Comparison of ENCODE assay signal across 1 cellular context in the genomic region with DNA sequence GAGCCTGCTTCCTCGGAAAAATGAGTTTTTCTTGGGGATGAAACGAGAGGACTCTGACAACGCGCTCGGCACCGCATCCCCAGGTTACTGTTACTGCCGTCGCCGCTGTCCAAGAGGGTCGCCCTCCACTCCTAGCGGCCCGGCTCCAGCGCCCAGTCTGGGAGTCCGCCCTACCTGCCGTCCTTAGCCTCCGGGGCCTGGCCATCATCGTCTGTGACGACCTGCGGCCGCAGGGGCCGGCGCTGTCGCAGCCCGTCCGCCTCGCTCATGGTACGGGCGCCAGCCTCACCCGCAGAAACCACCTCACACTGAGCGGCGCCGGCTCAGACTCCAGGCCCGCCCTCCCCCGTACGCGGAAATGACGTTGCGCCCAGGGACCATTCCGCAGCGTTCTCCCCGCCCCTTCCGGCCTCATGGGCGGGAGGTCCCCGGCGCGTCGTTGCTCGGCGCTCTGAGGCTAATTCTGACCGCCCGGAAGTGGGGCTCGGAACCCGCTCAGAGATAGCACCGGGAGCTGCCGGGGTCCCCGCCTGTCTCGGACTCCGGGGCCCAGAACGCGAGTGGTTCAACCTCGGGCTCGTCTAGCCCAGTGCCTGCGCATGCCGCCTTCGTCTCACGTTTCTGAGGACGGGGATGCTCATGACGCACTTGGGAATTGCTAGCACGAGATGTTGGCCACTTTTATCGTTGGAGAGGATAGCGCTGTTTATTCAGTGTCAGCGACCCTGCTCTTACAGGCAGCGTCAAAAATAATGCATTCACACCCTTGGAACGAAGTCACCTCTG.
A peak's percentile ranks its signal among the peaks of the same experiment; 100 is the strongest.
TF ChIP-seq lines count a peak whose summit lies in the region.

APMAP (minus strand) TSS at position 332 of the 786 bp plus-strand sequence; CDS start at position 269, 63 bp downstream.

TF ChIP-seq in HepG2, 621 proteins besides CTCF, POLR2A, EP300 and RAD21 (continued from another document and continues in another):
- TF ChIP-seq ZNF646 (CRISPR knock-in tag; IDR thresholded peaks at IDR 0.05) (0 out of 2 replicates have a peak, but pooled peaks have one; percentile 33), ZNF768 (CRISPR knock-in tag; IDR thresholded peaks at IDR 0.05) (peak; percentile 86; the same call in 1 of the 2 replicates), MXI1 (IDR thresholded peaks at IDR 0.05; ENCODE audit: borderline replicate concordance, low read depth, low read length) (peak; percentile 83; the same call in 1 of the 3 replicates), ZNF839 (CRISPR knock-in tag; IDR thresholded peaks at IDR 0.05; ENCODE audit: borderline replicate concordance) (peak; percentile 75; the same call in 1 of the 2 replicates), GZF1 (CRISPR knock-in tag; IDR thresholded peaks at IDR 0.05) (0 out of 2 replicates have a peak, but pooled peaks have one; percentile 81), MEF2D (CRISPR knock-in tag; IDR thresholded peaks at IDR 0.05) (peak; percentile 92), NR2C2 (CRISPR knock-in tag; IDR thresholded peaks at IDR 0.05; ENCODE audit: borderline replicate concordance) (peak; percentile 80; the same call in 1 of the 2 replicates), SRSF1 (optimal IDR thresholded peaks at IDR 0.05; ENCODE audit: low read depth, low read length) (no peak), ZC3H4 (CRISPR knock-in tag; IDR thresholded peaks at IDR 0.05; ENCODE audit: borderline replicate concordance) (peak; percentile 70; the same call in 1 of the 2 replicates), ZFP1 (CRISPR knock-in tag; IDR thresholded peaks at IDR 0.05) (peak; percentile 72; the same call in 1 of the 2 replicates), ZSCAN21 (CRISPR knock-in tag; IDR thresholded peaks at IDR 0.05; ENCODE audit: borderline replicate concordance) (peak; percentile 99), TARDBP (CRISPR knock-in tag; IDR thresholded peaks at IDR 0.05) (peak; percentile 98), NR2F2 (IDR thresholded peaks at IDR 0.05; ENCODE audit: borderline replicate concordance, low read depth) (peak; percentile 22; the same call in 1 of the 2 replicates), HOXD1 (CRISPR knock-in tag; IDR thresholded peaks at IDR 0.05) (peak; percentile 97), ZNF329 (CRISPR knock-in tag; IDR thresholded peaks at IDR 0.05; ENCODE audit: low read depth) (no peak; the same call in none of the 2 replicates), CREM (IDR thresholded peaks at IDR 0.05) (peak; percentile 97), CREM (CRISPR knock-in tag; IDR thresholded peaks at IDR 0.05) (peak; percentile 75; the same call in 1 of the 2 replicates), CBX5 (CRISPR knock-in tag; IDR thresholded peaks at IDR 0.05; ENCODE audit: borderline replicate concordance) (peak; percentile 65; the same call in 1 of the 2 replicates), RFX5 (IDR thresholded peaks at IDR 0.05; ENCODE audit: low read depth, low read length) (peak; percentile 70; the same call in 1 of the 2 replicates), FOXA1 (IDR thresholded peaks at IDR 0.05) (no peak), FOXA1 (CRISPR knock-in tag; IDR thresholded peaks at IDR 0.05) (peak; percentile 16; the same call in 1 of the 2 replicates), ZNF788 (CRISPR knock-in tag; IDR thresholded peaks at IDR 0.05; ENCODE audit: borderline replicate concordance) (peak; percentile 95; the same call in 1 of the 2 replicates), SSRP1 (CRISPR knock-in tag; IDR thresholded peaks at IDR 0.05) (no peak), ZSCAN30 (CRISPR knock-in tag; IDR thresholded peaks at IDR 0.05) (peak; percentile 82; the same call in 1 of the 2 replicates), ZNF766 (CRISPR knock-in tag; IDR thresholded peaks at IDR 0.05; ENCODE audit: borderline replicate concordance) (peak; percentile 98), GABPB1 (CRISPR knock-in tag; IDR thresholded peaks at IDR 0.05) (peak; percentile 100), SMYD3 (CRISPR knock-in tag; IDR thresholded peaks at IDR 0.05) (peak; percentile 94), HDAC2 (CRISPR knock-in tag; IDR thresholded peaks at IDR 0.05) (peak; percentile 85), MEIS1 (CRISPR knock-in tag; IDR thresholded peaks at IDR 0.05; ENCODE audit: borderline replicate concordance) (peak; percentile 86; the same call in 1 of the 2 replicates), TBX3 (IDR thresholded peaks at IDR 0.05; ENCODE audit: borderline replicate concordance) (0 out of 2 replicates have a peak, but pooled peaks have one; percentile 10), PHF21A (CRISPR knock-in tag; IDR thresholded peaks at IDR 0.05) (peak; percentile 92), KDM5A (IDR thresholded peaks at IDR 0.05; ENCODE audit: borderline replicate concordance, low read length) (no peak; the same call in 1 of the 2 replicates), ZNF792 (CRISPR knock-in tag; IDR thresholded peaks at IDR 0.05) (peak; percentile 98), RBAK (CRISPR knock-in tag; IDR thresholded peaks at IDR 0.05) (0 out of 2 replicates have a peak, but pooled peaks have one; percentile 24), MED13 (CRISPR knock-in tag; IDR thresholded peaks at IDR 0.05) (peak; percentile 86; the same call in 1 of the 2 replicates), ZNF207 (IDR thresholded peaks at IDR 0.05; ENCODE audit: borderline replicate concordance) (no peak), TMF1 (CRISPR knock-in tag; IDR thresholded peaks at IDR 0.05; ENCODE audit: low read depth) (peak; percentile 98; the same call in 1 of the 2 replicates), ARNT (IDR thresholded peaks at IDR 0.05) (no peak), ATAD3A (CRISPR knock-in tag; IDR thresholded peaks at IDR 0.05) (no peak), SMAD9 (CRISPR knock-in tag; IDR thresholded peaks at IDR 0.05) (peak; percentile 91; the same call in 1 of the 2 replicates)
- TF ChIP-seq, protein P1, sequence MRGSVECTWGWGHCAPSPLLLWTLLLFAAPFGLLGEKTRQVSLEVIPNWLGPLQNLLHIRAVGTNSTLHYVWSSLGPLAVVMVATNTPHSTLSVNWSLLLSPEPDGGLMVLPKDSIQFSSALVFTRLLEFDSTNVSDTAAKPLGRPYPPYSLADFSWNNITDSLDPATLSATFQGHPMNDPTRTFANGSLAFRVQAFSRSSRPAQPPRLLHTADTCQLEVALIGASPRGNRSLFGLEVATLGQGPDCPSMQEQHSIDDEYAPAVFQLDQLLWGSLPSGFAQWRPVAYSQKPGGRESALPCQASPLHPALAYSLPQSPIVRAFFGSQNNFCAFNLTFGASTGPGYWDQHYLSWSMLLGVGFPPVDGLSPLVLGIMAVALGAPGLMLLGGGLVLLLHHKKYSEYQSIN (CRISPR knock-in tag; IDR thresholded peaks at IDR 0.05; ENCODE audit: borderline replicate concordance), result no peak
- TF ChIP-seq, protein P2, sequence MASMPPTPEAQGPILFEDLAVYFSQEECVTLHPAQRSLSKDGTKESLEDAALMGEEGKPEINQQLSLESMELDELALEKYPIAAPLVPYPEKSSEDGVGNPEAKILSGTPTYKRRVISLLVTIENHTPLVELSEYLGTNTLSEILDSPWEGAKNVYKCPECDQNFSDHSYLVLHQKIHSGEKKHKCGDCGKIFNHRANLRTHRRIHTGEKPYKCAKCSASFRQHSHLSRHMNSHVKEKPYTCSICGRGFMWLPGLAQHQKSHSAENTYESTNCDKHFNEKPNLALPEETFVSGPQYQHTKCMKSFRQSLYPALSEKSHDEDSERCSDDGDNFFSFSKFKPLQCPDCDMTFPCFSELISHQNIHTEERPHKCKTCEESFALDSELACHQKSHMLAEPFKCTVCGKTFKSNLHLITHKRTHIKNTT (CRISPR knock-in tag; IDR thresholded peaks at IDR 0.05), result 0 out of 2 replicates have a peak, but pooled peaks have one; percentile 88
- TF ChIP-seq, protein P3, sequence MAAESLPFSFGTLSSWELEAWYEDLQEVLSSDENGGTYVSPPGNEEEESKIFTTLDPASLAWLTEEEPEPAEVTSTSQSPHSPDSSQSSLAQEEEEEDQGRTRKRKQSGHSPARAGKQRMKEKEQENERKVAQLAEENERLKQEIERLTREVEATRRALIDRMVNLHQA (CRISPR knock-in tag; IDR thresholded peaks at IDR 0.05), result no peak
- TF ChIP-seq, protein P4, sequence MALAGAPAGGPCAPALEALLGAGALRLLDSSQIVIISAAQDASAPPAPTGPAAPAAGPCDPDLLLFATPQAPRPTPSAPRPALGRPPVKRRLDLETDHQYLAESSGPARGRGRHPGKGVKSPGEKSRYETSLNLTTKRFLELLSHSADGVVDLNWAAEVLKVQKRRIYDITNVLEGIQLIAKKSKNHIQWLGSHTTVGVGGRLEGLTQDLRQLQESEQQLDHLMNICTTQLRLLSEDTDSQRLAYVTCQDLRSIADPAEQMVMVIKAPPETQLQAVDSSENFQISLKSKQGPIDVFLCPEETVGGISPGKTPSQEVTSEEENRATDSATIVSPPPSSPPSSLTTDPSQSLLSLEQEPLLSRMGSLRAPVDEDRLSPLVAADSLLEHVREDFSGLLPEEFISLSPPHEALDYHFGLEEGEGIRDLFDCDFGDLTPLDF (CRISPR knock-in tag; IDR thresholded peaks at IDR 0.05), result peak; percentile 96
- TF ChIP-seq, protein P5, sequence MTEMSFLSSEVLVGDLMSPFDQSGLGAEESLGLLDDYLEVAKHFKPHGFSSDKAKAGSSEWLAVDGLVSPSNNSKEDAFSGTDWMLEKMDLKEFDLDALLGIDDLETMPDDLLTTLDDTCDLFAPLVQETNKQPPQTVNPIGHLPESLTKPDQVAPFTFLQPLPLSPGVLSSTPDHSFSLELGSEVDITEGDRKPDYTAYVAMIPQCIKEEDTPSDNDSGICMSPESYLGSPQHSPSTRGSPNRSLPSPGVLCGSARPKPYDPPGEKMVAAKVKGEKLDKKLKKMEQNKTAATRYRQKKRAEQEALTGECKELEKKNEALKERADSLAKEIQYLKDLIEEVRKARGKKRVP (CRISPR knock-in tag; IDR thresholded peaks at IDR 0.05), result peak in 1 of 2 experiments; percentile 65; a peak in 1 of 4 replicates
- TF ChIP-seq, protein P6, sequence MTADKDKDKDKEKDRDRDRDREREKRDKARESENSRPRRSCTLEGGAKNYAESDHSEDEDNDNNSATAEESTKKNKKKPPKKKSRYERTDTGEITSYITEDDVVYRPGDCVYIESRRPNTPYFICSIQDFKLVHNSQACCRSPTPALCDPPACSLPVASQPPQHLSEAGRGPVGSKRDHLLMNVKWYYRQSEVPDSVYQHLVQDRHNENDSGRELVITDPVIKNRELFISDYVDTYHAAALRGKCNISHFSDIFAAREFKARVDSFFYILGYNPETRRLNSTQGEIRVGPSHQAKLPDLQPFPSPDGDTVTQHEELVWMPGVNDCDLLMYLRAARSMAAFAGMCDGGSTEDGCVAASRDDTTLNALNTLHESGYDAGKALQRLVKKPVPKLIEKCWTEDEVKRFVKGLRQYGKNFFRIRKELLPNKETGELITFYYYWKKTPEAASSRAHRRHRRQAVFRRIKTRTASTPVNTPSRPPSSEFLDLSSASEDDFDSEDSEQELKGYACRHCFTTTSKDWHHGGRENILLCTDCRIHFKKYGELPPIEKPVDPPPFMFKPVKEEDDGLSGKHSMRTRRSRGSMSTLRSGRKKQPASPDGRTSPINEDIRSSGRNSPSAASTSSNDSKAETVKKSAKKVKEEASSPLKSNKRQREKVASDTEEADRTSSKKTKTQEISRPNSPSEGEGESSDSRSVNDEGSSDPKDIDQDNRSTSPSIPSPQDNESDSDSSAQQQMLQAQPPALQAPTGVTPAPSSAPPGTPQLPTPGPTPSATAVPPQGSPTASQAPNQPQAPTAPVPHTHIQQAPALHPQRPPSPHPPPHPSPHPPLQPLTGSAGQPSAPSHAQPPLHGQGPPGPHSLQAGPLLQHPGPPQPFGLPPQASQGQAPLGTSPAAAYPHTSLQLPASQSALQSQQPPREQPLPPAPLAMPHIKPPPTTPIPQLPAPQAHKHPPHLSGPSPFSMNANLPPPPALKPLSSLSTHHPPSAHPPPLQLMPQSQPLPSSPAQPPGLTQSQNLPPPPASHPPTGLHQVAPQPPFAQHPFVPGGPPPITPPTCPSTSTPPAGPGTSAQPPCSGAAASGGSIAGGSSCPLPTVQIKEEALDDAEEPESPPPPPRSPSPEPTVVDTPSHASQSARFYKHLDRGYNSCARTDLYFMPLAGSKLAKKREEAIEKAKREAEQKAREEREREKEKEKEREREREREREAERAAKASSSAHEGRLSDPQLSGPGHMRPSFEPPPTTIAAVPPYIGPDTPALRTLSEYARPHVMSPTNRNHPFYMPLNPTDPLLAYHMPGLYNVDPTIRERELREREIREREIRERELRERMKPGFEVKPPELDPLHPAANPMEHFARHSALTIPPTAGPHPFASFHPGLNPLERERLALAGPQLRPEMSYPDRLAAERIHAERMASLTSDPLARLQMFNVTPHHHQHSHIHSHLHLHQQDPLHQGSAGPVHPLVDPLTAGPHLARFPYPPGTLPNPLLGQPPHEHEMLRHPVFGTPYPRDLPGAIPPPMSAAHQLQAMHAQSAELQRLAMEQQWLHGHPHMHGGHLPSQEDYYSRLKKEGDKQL (CRISPR knock-in tag; IDR thresholded peaks at IDR 0.05; ENCODE audit: low read depth), result no peak; the same call in 1 of the 2 replicates
